8 cellular contexts compared by ENCODE assay signal in the genomic region with DNA sequence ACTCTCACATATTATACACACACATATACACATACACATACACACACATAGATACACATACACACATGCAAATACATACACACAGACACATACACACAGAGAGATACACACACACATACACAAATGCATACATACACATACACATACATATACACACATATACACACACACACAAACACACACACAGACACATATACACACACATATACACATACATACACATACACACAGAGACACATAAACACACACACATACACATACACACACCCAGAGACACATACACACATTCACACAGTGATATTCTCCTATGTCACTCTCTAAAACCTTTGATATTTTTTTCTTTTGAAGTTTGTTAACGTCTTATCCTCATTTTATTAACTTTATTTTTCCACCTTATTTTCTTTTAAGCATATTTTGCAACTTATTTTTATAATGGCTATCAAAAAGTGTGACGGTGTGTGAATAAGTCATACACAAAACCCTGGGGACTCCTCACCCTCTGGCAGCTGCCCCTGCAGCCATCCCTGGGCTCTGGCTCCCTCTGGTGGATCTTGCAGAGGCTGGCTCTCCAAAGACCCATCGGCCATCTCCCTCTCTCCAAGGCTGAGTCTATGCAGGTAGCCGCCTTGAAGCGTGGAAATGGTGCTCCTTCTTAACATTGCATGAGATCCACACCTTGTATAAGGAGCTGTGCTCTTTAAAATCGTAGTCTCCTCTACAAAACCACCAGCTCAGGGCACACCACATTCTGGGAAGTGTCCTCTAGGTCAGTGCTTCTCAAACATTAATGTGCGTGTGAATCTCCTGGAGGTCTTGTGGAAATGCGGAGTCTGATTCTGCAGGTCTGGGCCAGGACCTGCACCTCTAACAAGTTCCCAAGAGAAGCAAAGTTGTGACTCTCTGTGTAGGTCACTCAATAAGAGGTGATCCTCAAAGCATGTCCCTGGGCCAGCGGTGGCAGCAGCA. TPM values are rescaled to one million over a fixed set of nuclear protein-coding genes. Genes with fewer than 3 reads are reported as not detected.
A peak's percentile ranks its signal among the peaks of the same experiment; 100 is the strongest.
DNase-seq lines count a peak whose midpoint lies in the region; TF ChIP-seq lines count a peak whose summit lies in the region.

No MANE protein-coding gene starts in this region.

- no peaks in the 10 kb centered on the region for H3K36me3 ChIP-seq in endodermal cell (ENCODE audit: control insufficient read depth, insufficient read depth, low read length)

- no peak overlapping the region for H3K27ac ChIP-seq in endodermal cell (ENCODE audit: low read depth, low read length)

- H3K4me3 Mint-ChIP-seq in activated CD4-positive, alpha-beta memory T cell treated with anti-CD3 and anti-CD28 coated beads for 36 hours, result no peak overlapping the region
- no peak overlapping the region for H3K4me3 Mint-ChIP-seq in endodermal cell

- CTCF ChIA-PET in HEK293T (lab: Yijun Ruan, JAX), result interaction anchor here (0.7 kb wide), 2 partner anchors 55 to 124 kb away, joined by 3 to 4 read pairs; no protein-coding TSS in a partner anchor
- CTCF ChIA-PET in activated CD4-positive, alpha-beta memory T cell treated with anti-CD3 and anti-CD28 coated beads for 36 hours (lab: Charles Lee), result interaction anchor here (0.6 to 2.0 kb wide), 7 partner anchors 9 to 433 kb away, joined by 3 to 8 read pairs (median 3); partner anchors contain the start of gene BTBD16

- DNase-seq in Daoy (ENCODE audit: low read depth), result peak; percentile 72
- DNase-seq in HEK293T (ENCODE audit: extremely low spot score), result peak; percentile 90
- peak; percentile 72 for DNase-seq in NCI-H345 (lab: John Stamatoyannopoulos, UW)
- DNase-seq in activated CD4-positive, alpha-beta memory T cell treated with anti-CD3 and anti-CD28 coated beads for 36 hours, result peak; percentile 66
- peak; percentile 95 for DNase-seq in endodermal cell
- DNase-seq in middle frontal gyrus (ENCODE audit: extremely low spot score, low spot score), result peak; percentile 47
- DNase-seq in stimulated activated CD8-positive, alpha-beta memory T cell treated with anti-CD3 and anti-CD28 coated beads, Interleukin-7, amount 100 ng/mL, for 4 hours (ENCODE audit: low read depth in 2 of 2), result peak; percentile 5 to 8
- DNase-seq in NCI-H774 (lab: John Stamatoyannopoulos, UW), result no peak

- no peaks in the 10 kb centered on the region for H3K36me3 Mint-ChIP-seq in activated CD4-positive, alpha-beta memory T cell treated with anti-CD3 and anti-CD28 coated beads for 36 hours
- no peaks in the 10 kb centered on the region for H3K36me3 Mint-ChIP-seq in endodermal cell (ENCODE audit: low read depth)

- H3K4me1 ChIP-seq in endodermal cell (ENCODE audit: control insufficient read depth, insufficient read depth, low read length), result no peaks in the 10 kb centered on the region

- 56 to 59% methylated on average over 6 to 9 of the region's 9 CpGs for WGBS in endodermal cell (ENCODE audit: insufficient coverage in 1 of 2, insufficient read length in 1 of 2), 2 experiments

- no peak overlapping the region for H3K9ac ChIP-seq in endodermal cell (ENCODE audit: extremely low read depth, low read length, poor library complexity, severe bottlenecking)

- intact Hi-C loops in activated CD4-positive, alpha-beta memory T cell treated with anti-CD3 and anti-CD28 coated beads for 36 hours (cut with micrococcal nuclease), result loop anchor here (1.0 kb wide), 2 partner anchors 55 to 138 kb away; no protein-coding TSS in a partner anchor

- no peaks in the 10 kb centered on the region for H3K27me3 Mint-ChIP-seq in activated CD4-positive, alpha-beta memory T cell treated with anti-CD3 and anti-CD28 coated beads for 36 hours
- peaks cover 14% of the 10 kb centered on the region for H3K27me3 Mint-ChIP-seq in endodermal cell (ENCODE audit: insufficient read depth)

- peak; percentile 96 for TF ChIP-seq CTCF in endodermal cell (conservative IDR thresholded peaks at IDR 0.05)

- no peak overlapping the region for H3K4me3 ChIP-seq in endodermal cell (ENCODE audit: low read length)

- peaks cover 8% of the 10 kb centered on the region for H3K4me1 Mint-ChIP-seq in activated CD4-positive, alpha-beta memory T cell treated with anti-CD3 and anti-CD28 coated beads for 36 hours (ENCODE audit: low read depth)
- H3K4me1 Mint-ChIP-seq in endodermal cell, result no peaks in the 10 kb centered on the region

- H3K27ac Mint-ChIP-seq in activated CD4-positive, alpha-beta memory T cell treated with anti-CD3 and anti-CD28 coated beads for 36 hours, result no peak overlapping the region
- no peak overlapping the region for H3K27ac Mint-ChIP-seq in endodermal cell

- peaks cover 12% of the 10 kb centered on the region for H3K27me3 ChIP-seq in endodermal cell (ENCODE audit: control insufficient read depth, insufficient read depth, low read length, poor library complexity, severe bottlenecking)

- no peaks in the 10 kb centered on the region for H3K9me3 Mint-ChIP-seq in activated CD4-positive, alpha-beta memory T cell treated with anti-CD3 and anti-CD28 coated beads for 36 hours
- H3K9me3 Mint-ChIP-seq in endodermal cell, result no peaks in the 10 kb centered on the region

- H3K9me3 ChIP-seq in endodermal cell (ENCODE audit: control insufficient read depth, low read length), result no peaks in the 10 kb centered on the region

- POLR2A ChIA-PET in HEK293T (lab: Yijun Ruan, JAX), result no interaction called here
- POLR2A ChIA-PET in activated CD4-positive, alpha-beta memory T cell treated with anti-CD3 and anti-CD28 coated beads for 36 hours (lab: Charles Lee), result no interaction called here

TF ChIP-seq in HEK293T, 16 proteins besides CTCF, POLR2A, EP300 and RAD21:
- TF ChIP-seq LEF1 (IDR thresholded peaks at IDR 0.05; ENCODE audit: borderline replicate concordance), result no peak

RNA-seq across cellular contexts. Expression of gene C10orf120, which starts 4.1 kb away (rescaled TPM):
- total RNA-seq in Daoy (2014; rRNA removed; shearing (Covaris generic)), result not detected in 2 replicates
- total RNA-seq in activated CD4-positive, alpha-beta memory T cell treated with anti-CD3 and anti-CD28 coated beads for 36 hours, result not detected
- not detected for total RNA-seq in endodermal cell
- polyA plus RNA-seq in endodermal cell (2013, experiment 1 of 2), result not detected
- polyA plus RNA-seq in endodermal cell (2013, experiment 2 of 2), result not detected
